In genomic region chr3:4720316-4721075, GRCh38 we compare ENCODE assay signal across 8 cellular contexts.
DNase-seq lines count a peak whose midpoint lies in the region; ATAC-seq and TF ChIP-seq lines count a peak whose summit lies in the region.

No MANE protein-coding gene starts in this region.

- no peak overlapping the region for H3K4me3 Mint-ChIP-seq in endothelial cell (ENCODE audit: unreplicated experiment)

- peaks cover 6% of the 10 kb centered on the region for H3K4me1 Mint-ChIP-seq in endothelial cell (ENCODE audit: unreplicated experiment)

- H3K27ac Mint-ChIP-seq in endothelial cell (ENCODE audit: unreplicated experiment) = no peak overlapping the region

- ATAC-seq in GM21529 (IDR thresholded peaks at IDR 0.05; ENCODE audit: unreplicated experiment) = peak; percentile 48

- no peaks in the 10 kb centered on the region for H3K9me3 Mint-ChIP-seq in endothelial cell (ENCODE audit: unreplicated experiment)

- TF ChIP-seq CTCF in AG10803 (conservative IDR thresholded peaks at IDR 0.05; ENCODE audit: low read length) = peak; percentile 49
- no peak for TF ChIP-seq CTCF in endothelial cell (IDR thresholded peaks at IDR 0.05; ENCODE audit: unreplicated experiment)

- no peak overlapping the region for H3K4me3 ChIP-seq in AG10803 (ENCODE audit: low read length)

- DNase-seq in AG10803 (ENCODE audit: low read depth) = peak; percentile 91
- peak; percentile 68 for DNase-seq in SK-MEL-5 (ENCODE audit: low read depth, low spot score)
- peak; percentile 16 for DNase-seq in endothelial cell (ENCODE audit: low spot score)
- peak; percentile 77 for DNase-seq in midbrain (lab: John Stamatoyannopoulos, UW)
- no peak for DNase-seq in NCI-H446 treated with DMSO at 0.1 percent for 48 hours (lab: John Stamatoyannopoulos, UW)
- DNase-seq in KG1 (lab: John Stamatoyannopoulos, UW) = no peak
- DNase-seq in NCI-H2196 treated with DMSO at 0.1 percent for 48 hours (lab: John Stamatoyannopoulos, UW; ENCODE audit: unreplicated experiment) = no peak

- H3K27me3 Mint-ChIP-seq in endothelial cell (ENCODE audit: unreplicated experiment) = peaks cover 1% of the 10 kb centered on the region

- in situ Hi-C loops in SK-MEL-5 (cut with HindIII; ENCODE audit: low pct_unique_long_range_greater_than_20kb, low sequenced_read_pairs) = no loop called here

- H3K36me3 Mint-ChIP-seq in endothelial cell (ENCODE audit: low read depth, unreplicated experiment) = no peaks in the 10 kb centered on the region

Comparison
In these comparisons a context has a peak if more than half of its experiments do, and no peak if none do; other contexts are left out.
1. DNase-seq: peak in AG10803 (single experiment), SK-MEL-5 (single experiment), endothelial cell (single experiment) and midbrain (single experiment); none in NCI-H446 treated with DMSO at 0.1 percent for 48 hours (single experiment), KG1 (single experiment) and NCI-H2196 treated with DMSO at 0.1 percent for 48 hours (single experiment).